Comparison of ENCODE assay signal across 22 cellular contexts in the genomic region with DNA sequence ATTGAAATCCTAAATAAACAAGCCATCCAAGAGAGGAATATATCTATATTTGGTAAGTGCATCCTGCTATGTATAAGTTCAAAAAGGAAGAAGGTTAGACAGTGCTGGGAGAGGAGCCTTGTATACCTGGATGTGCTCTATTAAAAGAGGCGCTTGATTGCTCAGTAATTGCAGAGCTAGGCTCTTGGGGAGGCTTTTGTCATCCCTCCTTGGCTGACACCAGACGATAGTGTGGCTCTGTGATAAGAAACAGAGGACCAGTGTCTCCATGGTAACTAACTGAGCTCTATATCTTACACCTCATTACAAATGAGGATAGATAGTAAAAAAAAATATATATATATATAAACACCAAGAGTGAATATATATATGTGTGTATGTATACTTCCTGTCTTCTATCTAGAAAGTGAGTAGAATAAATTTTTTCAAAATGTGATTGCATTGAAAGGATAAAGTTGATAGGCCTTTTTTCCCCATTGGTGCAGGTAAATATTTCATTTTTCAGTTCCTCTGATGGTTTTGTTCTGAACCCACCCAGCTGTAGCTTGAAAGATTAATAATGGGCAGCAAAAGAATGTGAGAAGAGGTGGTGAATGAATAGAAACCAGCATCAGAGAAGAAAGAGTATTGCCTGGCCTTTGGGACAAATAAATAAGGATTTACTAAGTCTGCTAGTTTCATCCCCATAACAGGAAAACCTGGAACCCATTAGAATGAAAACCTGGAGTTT.
DNase-seq lines count a peak whose midpoint lies in the region; ATAC-seq lines count a peak whose summit lies in the region.
"Had no signal": no experiment of that assay in that cellular context is flagged by ENCODE, and none has a peak within 500 bp of the region (broad histone marks: within the 10 kb centered on the region; RNA-seq: fewer than 3 reads in every experiment).

No MANE protein-coding gene starts in this region.

- peak; percentile 4 for DNase-seq in NCI-H748 (lab: John Stamatoyannopoulos, UW; ENCODE audit: unreplicated experiment)
- DNase-seq in NCI-H748 treated with DMSO at 0.1 percent for 48 hours (lab: John Stamatoyannopoulos, UW) = no peak
- DNase-seq in SK-N-DZ (ENCODE audit: low spot score) = peak; percentile 71
- no peak for DNase-seq in superior temporal gyrus (ENCODE audit: extremely low spot score)
- DNase-seq in activated effector memory CD4-positive, alpha-beta T cell treated with Interleukin-2 at 50 U/mL for 16 hours = no peak
- no peak for DNase-seq in NCI-H2029 (lab: John Stamatoyannopoulos, UW)
- DNase-seq: C1 segment of cervical spinal cord; CD8-positive, alpha-beta T cell; DMS 273 treated with DMSO at 0.1 percent for 48 hours; DMS79; GDM1; GOT3; HCEC 1CT; KBM-7; MG63; NCI-H1436; NCI-H1930; NCI-H345; NCI-H510A treated with DMSO at 0.1 percent for 48 hours; Peyer's patch; SHP77 treated with DMSO at 0.1 percent for 48 hours had no signal

- ATAC-seq in GM21381 (IDR thresholded peaks at IDR 0.05; ENCODE audit: unreplicated experiment) = peak; percentile 53
- ATAC-seq: CD8-positive, alpha-beta T cell had no signal

Comparison
In these comparisons a context has a peak if more than half of its experiments do, and no peak if none do; other contexts are left out.
1. DNase-seq: peak in NCI-H748 (single experiment) and SK-N-DZ (single experiment); none in NCI-H748 treated with DMSO at 0.1 percent for 48 hours (single experiment), superior temporal gyrus (single experiment), activated effector memory CD4-positive, alpha-beta T cell treated with Interleukin-2 at 50 U/mL for 16 hours (single experiment) and NCI-H2029 (single experiment).